In the genomic region with DNA sequence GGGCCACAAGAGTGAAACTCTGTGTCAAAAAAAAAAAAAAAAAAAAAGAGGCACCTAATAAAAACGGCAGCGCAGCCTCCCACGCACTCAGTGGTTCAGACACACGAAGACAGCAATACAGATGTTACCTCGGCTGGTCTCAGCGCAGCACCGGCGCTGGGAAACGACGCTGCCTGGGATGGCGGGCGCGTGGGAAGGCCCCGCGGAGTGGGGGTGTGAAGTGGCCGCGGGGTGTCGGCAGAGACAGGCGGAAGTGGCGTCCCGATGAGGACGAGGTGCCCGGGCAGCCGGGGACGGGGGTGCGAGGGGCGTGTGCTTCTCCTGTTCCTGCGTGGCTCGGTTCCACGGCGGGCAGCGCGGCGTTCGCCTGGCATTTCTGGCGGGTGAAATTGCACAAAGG, we compare ENCODE assay signal across 16 cellular contexts.
DNase-seq lines count a peak whose midpoint lies in the region; ATAC-seq and TF ChIP-seq lines count a peak whose summit lies in the region.
"Had no signal": no experiment of that assay in that cellular context is flagged by ENCODE, and none has a peak within 500 bp of the region (broad histone marks: within the 10 kb centered on the region; RNA-seq: fewer than 3 reads in every experiment).

No MANE protein-coding gene starts in this region.

- H3K18ac ChIP-seq in mesenchymal stem cell (ENCODE audit: low read depth in 1 of 2, low read length in 2 of 2) = no peak overlapping the region

- no peaks in the 10 kb centered on the region for H3K9me3 ChIP-seq in heart left ventricle
- no peaks in the 10 kb centered on the region for H3K9me3 ChIP-seq in RWPE2 (ENCODE audit: severe bottlenecking)
- no peaks in the 10 kb centered on the region for H3K9me3 ChIP-seq in mesenchymal stem cell (ENCODE audit: control insufficient read depth, low read length)
- H3K9me3 ChIP-seq: BLaER1 treated with 17β-estradiol and CSF1 and Interleukin-3, amounts not matched to agents 10 nM and 100 nM had no signal

- intact Hi-C loops in Right ventricle myocardium superior (cut with DNase I) = no loop called here
- intact Hi-C loops in heart left ventricle (cut with DNase I) = no loop called here

- DNase-seq in Right ventricle myocardium superior (peak; percentile 33), heart left ventricle (no peak), RWPE2 (ENCODE audit: low spot score) (peak; percentile 59), mesenchymal stem cell (no peak), NCI-H2227 treated with DMSO at 0.1 percent for 48 hours (lab: John Stamatoyannopoulos, UW) (no peak), hepatic stellate cell (ENCODE audit: low spot score) (no peak), NCI-H774 (lab: John Stamatoyannopoulos, UW) (no peak)
- DNase-seq: ACHN; CD4-positive, alpha-beta memory T cell; COR-L47; DMS153; DMS79 treated with DMSO at 0.1 percent for 48 hours; EL; H9 had no signal

- no peak overlapping the region for H2AFZ ChIP-seq in mesenchymal stem cell (ENCODE audit: low read depth, low read length)
- H2AFZ ChIP-seq: GM23338 had no signal

- H3K14ac ChIP-seq in mesenchymal stem cell (ENCODE audit: low read length in 2 of 2) = no peak overlapping the region

- H3K4me3 ChIP-seq in heart left ventricle (no peak overlapping the region), RWPE2 (ENCODE audit: severe bottlenecking) (no peak overlapping the region), mesenchymal stem cell (ENCODE audit: insufficient read depth in 1 of 2, low read depth in 1 of 2, low read length in 2 of 2) (no peak overlapping the region)
- H3K4me3 ChIP-seq: BLaER1 treated with 17β-estradiol and CSF1 and Interleukin-3, amounts not matched to agents 10 nM and 100 nM; GM23338 had no signal

- H2BK120ac ChIP-seq in mesenchymal stem cell (ENCODE audit: low read depth, low read length) = no peak overlapping the region

- no peak for TF ChIP-seq CTCF in heart left ventricle (IDR thresholded peaks at IDR 0.05)
- TF ChIP-seq CTCF in RWPE2 (IDR thresholded peaks at IDR 0.05; ENCODE audit: poor library complexity, severe bottlenecking) = no peak

- TF ChIP-seq POLR2A in heart left ventricle (IDR thresholded peaks at IDR 0.05) = no peak

- ATAC-seq in Right ventricle myocardium superior (ENCODE audit: poor library complexity) (no peak), heart left ventricle (no peak), RWPE2 (ENCODE audit: low read depth) (no peak)
- ATAC-seq: GM23338 had no signal

- H3K4me1 ChIP-seq in heart left ventricle (no peaks in the 10 kb centered on the region), RWPE2 (ENCODE audit: insufficient read depth, poor library complexity, severe bottlenecking) (no peaks in the 10 kb centered on the region), mesenchymal stem cell (ENCODE audit: control insufficient read depth, insufficient read depth, low read depth, low read length) (no peaks in the 10 kb centered on the region)

- no peaks in the 10 kb centered on the region for H3K27me3 ChIP-seq in heart left ventricle
- H3K27me3 ChIP-seq in RWPE2 (ENCODE audit: insufficient read depth, poor library complexity, severe bottlenecking) = peaks cover 7% of the 10 kb centered on the region
- H3K27me3 ChIP-seq in mesenchymal stem cell (ENCODE audit: control insufficient read depth in 1 of 2, insufficient read depth in 1 of 2, low read length in 2 of 2) = peaks cover 0 to 32% of the 10 kb centered on the region in 2 experiments
- H3K27me3 ChIP-seq: BLaER1 treated with 17β-estradiol and CSF1 and Interleukin-3, amounts not matched to agents 10 nM and 100 nM had no signal

- no peak overlapping the region for H2BK15ac ChIP-seq in mesenchymal stem cell (ENCODE audit: low read depth, poor library complexity, severe bottlenecking)

- no peak overlapping the region for H3K4ac ChIP-seq in mesenchymal stem cell (ENCODE audit: low read depth in 1 of 2, low read length in 2 of 2)

- H3K36me3 ChIP-seq in heart left ventricle = no peaks in the 10 kb centered on the region
- no peaks in the 10 kb centered on the region for H3K36me3 ChIP-seq in RWPE2 (ENCODE audit: low read depth)
- peaks cover 0 to 3% of the 10 kb centered on the region in 2 experiments for H3K36me3 ChIP-seq in mesenchymal stem cell (ENCODE audit: control insufficient read depth in 1 of 2, insufficient read depth in 2 of 2, low read depth in 1 of 2, low read length in 2 of 2)
- H3K36me3 ChIP-seq: BLaER1 treated with 17β-estradiol and CSF1 and Interleukin-3, amounts not matched to agents 10 nM and 100 nM had no signal

- no peak overlapping the region for H3K4me2 ChIP-seq in mesenchymal stem cell (ENCODE audit: low read length, poor library complexity, severe bottlenecking)
- H3K4me2 ChIP-seq: BLaER1 treated with 17β-estradiol and CSF1 and Interleukin-3, amounts not matched to agents 10 nM and 100 nM; GM23338 had no signal

- no peak overlapping the region for H2BK12ac ChIP-seq in mesenchymal stem cell (ENCODE audit: low read length in 2 of 2)

- WGBS in heart left ventricle, 4 donors = 90 to 93% (median 92%) methylated on average over 36 of the region's 36 CpGs
- 95% methylated on average over 36 of the region's 36 CpGs for WGBS in mesenchymal stem cell

- H4K91ac ChIP-seq in mesenchymal stem cell (ENCODE audit: low read length) = peak overlapping the region; percentile 39

- H3K23ac ChIP-seq in mesenchymal stem cell (ENCODE audit: low read length in 2 of 2) = no peak overlapping the region

- H3K27ac ChIP-seq in heart left ventricle = no peak overlapping the region
- no peak overlapping the region for H3K27ac ChIP-seq in RWPE2 (ENCODE audit: poor library complexity, severe bottlenecking)
- no peak overlapping the region for H3K27ac ChIP-seq in mesenchymal stem cell (ENCODE audit: low read length, poor library complexity, severe bottlenecking)
- H3K27ac ChIP-seq: BLaER1 treated with 17β-estradiol and CSF1 and Interleukin-3, amounts not matched to agents 10 nM and 100 nM had no signal

- no peak overlapping the region for H2AK5ac ChIP-seq in mesenchymal stem cell (ENCODE audit: low read length, severe bottlenecking)

- no peaks in the 10 kb centered on the region for H3K79me1 ChIP-seq in mesenchymal stem cell (replicated peaks; ENCODE audit: low read length, poor library complexity, severe bottlenecking)

- H2BK5ac ChIP-seq in mesenchymal stem cell (ENCODE audit: low read depth, low read length, poor library complexity, severe bottlenecking) = no peak overlapping the region

- no peak overlapping the region for H3K9ac ChIP-seq in mesenchymal stem cell (ENCODE audit: low read length)
- H3K9ac ChIP-seq: BLaER1 treated with 17β-estradiol and CSF1 and Interleukin-3, amounts not matched to agents 10 nM and 100 nM had no signal

- no peak overlapping the region for H4K8ac ChIP-seq in mesenchymal stem cell (ENCODE audit: low read length)

Comparison
In these comparisons a context has a peak if more than half of its experiments do, and no peak if none do; other contexts are left out.
1. DNase-seq: peak in Right ventricle myocardium superior (single experiment) and RWPE2 (single experiment); none in heart left ventricle (0 of 5), mesenchymal stem cell (single experiment), NCI-H2227 treated with DMSO at 0.1 percent for 48 hours (single experiment), hepatic stellate cell (single experiment) and NCI-H774 (single experiment).